8 cellular contexts compared by ENCODE assay signal in the genomic region with DNA sequence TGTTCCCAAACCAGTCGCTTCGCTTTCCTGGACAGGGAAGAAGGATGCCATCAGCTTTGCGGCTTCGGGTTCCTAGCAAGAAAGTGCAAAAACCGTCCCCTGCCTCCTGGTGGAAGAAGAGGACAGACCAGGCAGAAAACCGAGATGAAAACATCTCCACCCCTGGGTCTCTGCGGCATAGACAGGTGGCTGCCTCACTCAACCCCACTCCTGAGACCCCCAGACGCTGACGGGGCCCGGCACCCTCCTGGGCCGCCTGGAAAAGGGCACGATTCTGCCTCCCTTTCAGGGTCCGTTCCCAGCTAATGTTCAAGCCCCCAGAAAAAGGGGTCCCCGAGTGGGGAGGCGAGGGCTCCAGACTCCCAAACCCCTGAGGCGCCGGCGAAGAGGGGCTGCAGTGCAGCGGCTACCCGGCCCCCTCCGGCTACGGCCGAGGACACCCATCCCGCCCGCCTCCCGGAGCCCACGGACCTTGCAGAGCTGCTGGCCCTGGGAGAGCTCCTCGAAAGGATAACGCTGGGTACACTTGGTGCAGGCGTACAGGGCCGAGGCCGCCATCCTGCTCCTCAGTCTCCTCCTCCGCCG. TPM values are rescaled to one million over a fixed set of nuclear protein-coding genes. Genes with fewer than 3 reads are reported as not detected.
A peak's percentile ranks its signal among the peaks of the same experiment; 100 is the strongest.
DNase-seq lines count a peak whose midpoint lies in the region; ATAC-seq, FAIRE-seq and TF ChIP-seq lines count a peak whose summit lies in the region.

No MANE protein-coding gene starts in this region.

- H3K79me2 ChIP-seq in DOHH2 (ENCODE audit: control insufficient read depth, low read length), result peaks cover 87% of the 10 kb centered on the region

- H3K27me3 ChIP-seq in DOHH2 (ENCODE audit: control insufficient read depth, low read length) (no peaks in the 10 kb centered on the region), breast epithelium (no peaks in the 10 kb centered on the region)

- no peak for FAIRE-seq in kidney (lab: Jason Lieb, UNC)

- H3K36me3 ChIP-seq in DOHH2 (ENCODE audit: control insufficient read depth, low read length), result peaks cover 81% of the 10 kb centered on the region
- peaks cover 7% of the 10 kb centered on the region for H3K36me3 ChIP-seq in breast epithelium
- peaks cover 9 to 19% of the 10 kb centered on the region in 2 donors for H3K36me3 ChIP-seq in kidney (ENCODE audit: control insufficient read depth in 1 of 2, insufficient read depth in 2 of 2, low read length in 2 of 2)

- intact Hi-C loops in breast epithelium (cut with DNase I; ENCODE audit: low total_unique reads) (no loop called here), kidney (cut with DNase I) (no loop called here)

- H3K27ac ChIP-seq in DOHH2 (ENCODE audit: low read depth, low read length), result peak overlapping the region; percentile 93
- H3K27ac ChIP-seq in breast epithelium, result peak overlapping the region; percentile 98 to 99
- H3K27ac ChIP-seq in kidney (ENCODE audit: low read depth in 2 of 2, low read length in 2 of 2), result peak overlapping the region; percentile 99 to 100

- DNase-seq in HFF-Myc (ENCODE audit: extremely low read depth, low read depth), result peak; percentile 29
- no peak for DNase-seq in breast epithelium (ENCODE audit: low spot score in 2 of 2)
- no peak for DNase-seq in kidney
- peak; percentile 6 to 8 for DNase-seq in stimulated activated CD4-positive, alpha-beta T cell treated with anti-CD3 and anti-CD28 coated beads, Interleukin-4, amount 100 ng/mL, for 48 hours (ENCODE audit: low read depth in 2 of 2)

- peak overlapping the region; percentile 89 for H3K4me2 ChIP-seq in DOHH2 (ENCODE audit: low read length)

- H3K4me1 ChIP-seq in DOHH2 (ENCODE audit: control insufficient read depth, low read length), result peaks cover 52% of the 10 kb centered on the region
- H3K4me1 ChIP-seq in breast epithelium, result peaks cover 0 to 9% of the 10 kb centered on the region in 2 donors
- H3K4me1 ChIP-seq in kidney (ENCODE audit: control insufficient read depth in 1 of 2, insufficient read depth in 1 of 2, low read depth in 1 of 2, low read length in 2 of 2), result peaks cover 8 to 12% of the 10 kb centered on the region in 2 donors

- TF ChIP-seq CTCF in DOHH2 (IDR thresholded peaks at IDR 0.05; ENCODE audit: low read depth, low read length, poor library complexity, severe bottlenecking), result peak; percentile 26
- peak; percentile 28 for TF ChIP-seq CTCF in HFF-Myc (IDR thresholded peaks at IDR 0.05; ENCODE audit: low read depth, low read length, missing control alignments)
- TF ChIP-seq CTCF in breast epithelium (IDR thresholded peaks at IDR 0.05), result no peak
- no peak for TF ChIP-seq CTCF in kidney (IDR thresholded peaks at IDR 0.05; ENCODE audit: borderline replicate concordance, extremely low read depth, insufficient read depth)

- H3K9ac ChIP-seq in kidney (ENCODE audit: low read length in 2 of 2), result peak overlapping the region; percentile 87

- no peak for ATAC-seq in HG02571 (IDR thresholded peaks at IDR 0.05; ENCODE audit: unreplicated experiment)
- ATAC-seq in HG03280 (IDR thresholded peaks at IDR 0.05; ENCODE audit: unreplicated experiment), result no peak

- TF ChIP-seq POLR2A in Raji (IDR thresholded peaks at IDR 0.05; ENCODE audit: insufficient read depth, low read depth, low read length) (peak; percentile 67; the same call in 1 of the 2 replicates), breast epithelium (IDR thresholded peaks at IDR 0.05) (no peak)

- H3K4me3 ChIP-seq in DOHH2 (ENCODE audit: low read length), result peak overlapping the region; percentile 88
- H3K4me3 ChIP-seq in HFF-Myc (replicated peaks; ENCODE audit: low read depth, low read length), result peak overlapping the region; percentile 94
- H3K4me3 ChIP-seq in breast epithelium, result peak overlapping the region; percentile 89 to 94 (median 91)
- peak overlapping the region; percentile 85 to 94 for H3K4me3 ChIP-seq in kidney (ENCODE audit: low read length in 2 of 2)

- H3K9me2 ChIP-seq in DOHH2 (replicated peaks; ENCODE audit: control insufficient read depth, low read length), result no peaks in the 10 kb centered on the region

- no peaks in the 10 kb centered on the region; the same call in 1 of the 2 replicates for H3F3A ChIP-seq in DOHH2 (ENCODE audit: control insufficient read depth, insufficient read depth)

- no peaks in the 10 kb centered on the region for H3K9me3 ChIP-seq in DOHH2 (ENCODE audit: control insufficient read depth, insufficient read depth, low read length)
- no peaks in the 10 kb centered on the region for H3K9me3 ChIP-seq in breast epithelium
- H3K9me3 ChIP-seq in kidney (ENCODE audit: control insufficient read depth in 1 of 2, low read length in 2 of 2), result no peaks in the 10 kb centered on the region

- peaks cover 17% of the 10 kb centered on the region; the same call in 1 of the 2 replicates for H4K20me1 ChIP-seq in DOHH2 (ENCODE audit: control insufficient read depth, insufficient read depth, low read depth, low read length)

RNA-seq across cellular contexts. Expression of a gene that starts 0.6 kb away (rescaled TPM):
- total RNA-seq in breast epithelium (10 to 100 TPM; 42.1 to 69.7 (median 48.8) TPM), kidney (26.5 TPM)
- polyA plus RNA-seq in kidney (ENCODE audit: insufficient read depth, low read depth, low replicate concordance), result 3.9 TPM

RNA-seq across cellular contexts. Expression of a gene that starts 1.3 kb away (rescaled TPM):
- total RNA-seq in breast epithelium (10 to 100 TPM; 48.6 to 66.9 (median 52.1) TPM), kidney (33.4 TPM)
- polyA plus RNA-seq in kidney (ENCODE audit: insufficient read depth, low read depth, low replicate concordance), result 14.9 TPM

Comparison
In these comparisons a context has a peak if more than half of its experiments do, and no peak if none do; other contexts are left out.
1. CTCF ChIP-seq: peak in DOHH2 (single experiment) and HFF-Myc (single experiment); none in breast epithelium (0 of 3) and kidney (single experiment).
2. DNase-seq: peak in HFF-Myc (single experiment) and stimulated activated CD4-positive, alpha-beta T cell treated with anti-CD3 and anti-CD28 coated beads, Interleukin-4, amount 100 ng/mL, for 48 hours (2 of 2); none in breast epithelium (0 of 2) and kidney (single experiment).
3. Peak in every context shown above with its lines, with median percentiles within 50 percentile points of each other: H3K27ac ChIP-seq and H3K4me3 ChIP-seq.